ENCODE assay signal across 18 cellular contexts in genomic region chr2:205931388-205931787, GRCh38.
"Had no signal": no experiment of that assay in that cellular context is flagged by ENCODE, and none has a peak within 500 bp of the region (broad histone marks: within the 10 kb centered on the region; RNA-seq: fewer than 3 reads in every experiment).

No MANE protein-coding gene starts in this region.

- DNase-seq: activated CD4-positive, alpha-beta T cell treated with anti-CD3 and anti-CD28 coated beads, Interleukin-2, amount 10 ng/mL, durations not matched to agents 24 days and 14 days; activated CD4-positive, CD25-positive, alpha-beta regulatory T cell; activated CD8-positive, alpha-beta memory T cell treated with anti-CD3 and anti-CD28 coated beads, Interleukin-2, amount 50 U/mL, for 48 hours; activated gamma-delta T cell treated with Interleukin-2 at 50 U/mL for 16 hours; amygdala; effector CD4-positive, alpha-beta T cell; kidney; left lung; naive thymus-derived CD8-positive, alpha-beta T cell; stimulated activated CD4-positive, alpha-beta T cell treated with anti-CD3 and anti-CD28 coated beads, Interleukin-4, amount 100 ng/mL, for 24 hours; stimulated activated naive CD8-positive, alpha-beta T cell treated with anti-CD3 and anti-CD28 coated beads, Interleukin-15, Interleukin-2, amounts not matched to agents 100 U/mL and 50 U/mL, for 24 hours; T-helper 17 cell; transverse colon had no signal

- H3K4me3 ChIP-seq: coronary artery, left lung, transverse colon, vagina had no signal

- H2AFZ ChIP-seq: parathyroid adenoma had no signal

- H3K27me3 ChIP-seq: vagina had no signal

- FAIRE-seq: kidney, TTC549 had no signal

- H3K27ac ChIP-seq: coronary artery, neutrophil, parathyroid adenoma, transverse colon, vagina had no signal

- H3K9me3 ChIP-seq: left lung, neutrophil, transverse colon, vagina had no signal

- ATAC-seq: left lung; naive thymus-derived CD8-positive, alpha-beta T cell; stimulated activated naive CD8-positive, alpha-beta T cell treated with anti-CD3 and anti-CD28 coated beads, Interleukin-15, Interleukin-2, amounts not matched to agents 100 U/mL and 50 U/mL, for 24 hours; T-helper 17 cell had no signal

- H3K9ac ChIP-seq: parathyroid adenoma had no signal

- H3K79me2 ChIP-seq: parathyroid adenoma had no signal

- H3K4me1 ChIP-seq: parathyroid adenoma, vagina had no signal

- H3K36me3 ChIP-seq: left lung, neutrophil, transverse colon, vagina had no signal
